9 cellular contexts compared by ENCODE assay signal in the genomic region with DNA sequence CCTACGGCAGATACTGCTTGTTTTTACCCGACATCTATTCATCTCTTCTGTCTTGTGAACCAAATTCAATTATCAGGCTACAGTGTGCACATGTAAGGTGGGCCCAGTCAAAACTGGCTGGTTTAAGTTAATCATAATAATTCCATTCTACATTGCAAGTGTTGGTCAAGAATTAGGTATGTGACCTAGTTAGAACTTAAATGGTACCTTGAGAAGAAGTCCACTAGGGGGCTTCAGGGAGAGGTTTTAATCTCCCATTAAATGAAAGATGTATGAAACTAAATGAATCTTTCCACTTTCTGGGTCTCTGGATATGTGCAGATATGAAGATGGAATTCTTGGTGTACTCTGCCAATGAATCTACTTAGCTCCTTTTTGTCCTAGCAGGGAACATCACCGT.
A peak's percentile ranks its signal among the peaks of the same experiment; 100 is the strongest.
DNase-seq lines count a peak whose midpoint lies in the region; ATAC-seq, FAIRE-seq and TF ChIP-seq lines count a peak whose summit lies in the region.
"Had no signal": no experiment of that assay in that cellular context is flagged by ENCODE, and none has a peak within 500 bp of the region (broad histone marks: within the 10 kb centered on the region; RNA-seq: fewer than 3 reads in every experiment).

No MANE protein-coding gene starts in this region.

- H3K79me2 ChIP-seq in SK-N-SH (ENCODE audit: insufficient read depth): peaks cover 8% of the 10 kb centered on the region; the same call in 1 of the 2 replicates

- H3K9me2 ChIP-seq in SK-N-SH: no peaks in the 10 kb centered on the region

- 90% methylated on average over 3 of the region's 3 CpGs for WGBS in SK-N-SH (ENCODE audit: low lambda C conversion rate)

- H3K36me3 Mint-ChIP-seq in activated CD4-positive, alpha-beta T cell treated with anti-CD3 and anti-CD28 coated beads, Interleukin-2, amount 10 ng/mL, durations not matched to agents 7 days and 5 days (ENCODE audit: low read depth): no peaks in the 10 kb centered on the region
- no peaks in the 10 kb centered on the region for H3K36me3 Mint-ChIP-seq in CD8-positive, alpha-beta memory T cell
- H3K36me3 Mint-ChIP-seq: stimulated activated naive B cell treated with anti-CD40 and anti-IgM and Interleukin-4, amounts not matched to agents 10 μg/mL and 1 μg/mL and 100 μg/mL, for 72 hours had no signal

- H3K27ac Mint-ChIP-seq in activated CD4-positive, alpha-beta T cell treated with anti-CD3 and anti-CD28 coated beads, Interleukin-2, amount 10 ng/mL, durations not matched to agents 7 days and 5 days: no peak overlapping the region
- no peak overlapping the region for H3K27ac Mint-ChIP-seq in CD8-positive, alpha-beta memory T cell
- H3K27ac Mint-ChIP-seq: stimulated activated naive B cell treated with anti-CD40 and anti-IgM and Interleukin-4, amounts not matched to agents 10 μg/mL and 1 μg/mL and 100 μg/mL, for 72 hours had no signal

- H3K9me3 Mint-ChIP-seq in activated CD4-positive, alpha-beta T cell treated with anti-CD3 and anti-CD28 coated beads, Interleukin-2, amount 10 ng/mL, durations not matched to agents 7 days and 5 days: no peaks in the 10 kb centered on the region
- H3K9me3 Mint-ChIP-seq in CD8-positive, alpha-beta memory T cell: no peaks in the 10 kb centered on the region
- H3K9me3 Mint-ChIP-seq: stimulated activated naive B cell treated with anti-CD40 and anti-IgM and Interleukin-4, amounts not matched to agents 10 μg/mL and 1 μg/mL and 100 μg/mL, for 72 hours had no signal

- H3K36me3 ChIP-seq in SK-N-SH (replicated peaks in 1 of 2; ENCODE audit: control insufficient read depth in 1 of 2, insufficient read depth in 2 of 2, low read length in 1 of 2): peaks cover 21 to 32% of the 10 kb centered on the region in 2 experiments
- H3K36me3 ChIP-seq in CD8-positive, alpha-beta memory T cell (ENCODE audit: insufficient read depth, low read length): no peaks in the 10 kb centered on the region

- no peak overlapping the region for H3K27ac ChIP-seq in SK-N-SH (ENCODE audit: low read depth in 2 of 2, low read length in 1 of 2)
- H3K27ac ChIP-seq in CD8-positive, alpha-beta memory T cell (ENCODE audit: low read depth, low read length): no peak overlapping the region

- H3K4me2 ChIP-seq in SK-N-SH: no peak overlapping the region

- POLR2A ChIA-PET in SK-N-SH (lab: Yijun Ruan, JAX): no interaction called here
- POLR2A ChIA-PET in activated CD4-positive, alpha-beta T cell treated with anti-CD3 and anti-CD28 coated beads, Interleukin-2, amount 10 ng/mL, durations not matched to agents 7 days and 5 days (lab: Charles Lee): no interaction called here
- POLR2A ChIA-PET in CD8-positive, alpha-beta memory T cell (lab: Charles Lee): no interaction called here

- TF ChIP-seq CTCF in GM12875 (IDR thresholded peaks at IDR 0.05; ENCODE audit: borderline replicate concordance, insufficient read depth, low read depth, low read length) (peak; percentile 14; the same call in 1 of the 2 replicates), SK-N-SH (IDR thresholded peaks at IDR 0.05) (peak; percentile 62)

- ATAC-seq in left ventricle myocardium superior (peak; percentile 28), GM18520 (IDR thresholded peaks at IDR 0.05; ENCODE audit: unreplicated experiment) (no peak), HG03025 (IDR thresholded peaks at IDR 0.05; ENCODE audit: low FRiP score, unreplicated experiment) (no peak)

- H3K4me1 ChIP-seq in SK-N-SH (ENCODE audit: control insufficient read depth in 1 of 2, insufficient read depth in 2 of 2, low read depth in 1 of 2, low read length in 1 of 2): no peaks in the 10 kb centered on the region; a peak in 1 of 4 replicates
- H3K4me1 ChIP-seq in CD8-positive, alpha-beta memory T cell (ENCODE audit: insufficient read depth, low read length): no peaks in the 10 kb centered on the region

- peak; percentile 34 for DNase-seq in SK-N-SH
- DNase-seq in left ventricle myocardium superior: no peak
- no peak for DNase-seq in activated CD4-positive, alpha-beta T cell treated with anti-CD3 and anti-CD28 coated beads, Interleukin-2, amount 10 ng/mL, durations not matched to agents 7 days and 5 days
- no peak for DNase-seq in CD8-positive, alpha-beta memory T cell
- DNase-seq: stimulated activated naive B cell treated with anti-CD40 and anti-IgM and Interleukin-4, amounts not matched to agents 10 μg/mL and 1 μg/mL and 100 μg/mL, for 72 hours had no signal

- CTCF ChIA-PET in SK-N-SH (lab: Yijun Ruan, JAX): interaction anchor here (1.0 to 1.7 kb wide), 3 partner anchors 8 to 12 kb away, joined by 3 to 5 read pairs (median 4); no protein-coding TSS in a partner anchor
- CTCF ChIA-PET in activated CD4-positive, alpha-beta T cell treated with anti-CD3 and anti-CD28 coated beads, Interleukin-2, amount 10 ng/mL, durations not matched to agents 7 days and 5 days (lab: Charles Lee): no interaction called here
- CTCF ChIA-PET in CD8-positive, alpha-beta memory T cell (lab: Charles Lee): no interaction called here

- FAIRE-seq in A204.1 (lab: Jason Lieb, UNC): peak; percentile 39

- H3K4me3 ChIP-seq in GM12875 (ENCODE audit: low read depth, low read length) (no peak overlapping the region), SK-N-SH (ENCODE audit: low read depth in 2 of 2, low read length in 1 of 2) (no peak overlapping the region)
- no peak overlapping the region for H3K4me3 ChIP-seq in CD8-positive, alpha-beta memory T cell (ENCODE audit: low read length)

- H3K9me3 ChIP-seq in SK-N-SH: no peaks in the 10 kb centered on the region
- H3K9me3 ChIP-seq in CD8-positive, alpha-beta memory T cell (ENCODE audit: low read length): no peaks in the 10 kb centered on the region

- H2AFZ ChIP-seq in SK-N-SH (ENCODE audit: low read depth): no peak overlapping the region

- no peaks in the 10 kb centered on the region for H3F3A ChIP-seq in SK-N-SH (replicated peaks; ENCODE audit: insufficient read depth)

- no peak for TF ChIP-seq EP300 in SK-N-SH (IDR thresholded peaks at IDR 0.05; ENCODE audit: borderline replicate concordance in 1 of 2, low read depth in 1 of 2, low read length in 1 of 2)

- no peaks in the 10 kb centered on the region for H3K4me1 Mint-ChIP-seq in activated CD4-positive, alpha-beta T cell treated with anti-CD3 and anti-CD28 coated beads, Interleukin-2, amount 10 ng/mL, durations not matched to agents 7 days and 5 days
- no peaks in the 10 kb centered on the region for H3K4me1 Mint-ChIP-seq in CD8-positive, alpha-beta memory T cell
- H3K4me1 Mint-ChIP-seq: stimulated activated naive B cell treated with anti-CD40 and anti-IgM and Interleukin-4, amounts not matched to agents 10 μg/mL and 1 μg/mL and 100 μg/mL, for 72 hours had no signal

- H3K27me3 ChIP-seq in SK-N-SH (ENCODE audit: insufficient read depth): no peaks in the 10 kb centered on the region
- H3K27me3 ChIP-seq in CD8-positive, alpha-beta memory T cell (ENCODE audit: insufficient read depth, low read length, poor library complexity, severe bottlenecking): no peaks in the 10 kb centered on the region

- no peak overlapping the region for H3K9ac ChIP-seq in SK-N-SH

- peak; percentile 45 for TF ChIP-seq RAD21 in SK-N-SH (IDR thresholded peaks at IDR 0.05; ENCODE audit: low read length)

- intact Hi-C loops in left ventricle myocardium superior (cut with micrococcal nuclease): loop anchor here (5.0 kb wide), 1 partner anchor 306 kb away; no protein-coding TSS in a partner anchor

- no peak overlapping the region for H3K4me3 Mint-ChIP-seq in activated CD4-positive, alpha-beta T cell treated with anti-CD3 and anti-CD28 coated beads, Interleukin-2, amount 10 ng/mL, durations not matched to agents 7 days and 5 days
- no peak overlapping the region for H3K4me3 Mint-ChIP-seq in CD8-positive, alpha-beta memory T cell
- H3K4me3 Mint-ChIP-seq: stimulated activated naive B cell treated with anti-CD40 and anti-IgM and Interleukin-4, amounts not matched to agents 10 μg/mL and 1 μg/mL and 100 μg/mL, for 72 hours had no signal

- no peaks in the 10 kb centered on the region for H3K27me3 Mint-ChIP-seq in activated CD4-positive, alpha-beta T cell treated with anti-CD3 and anti-CD28 coated beads, Interleukin-2, amount 10 ng/mL, durations not matched to agents 7 days and 5 days
- peaks cover 6 to 14% of the 10 kb centered on the region in 2 donors for H3K27me3 Mint-ChIP-seq in CD8-positive, alpha-beta memory T cell

- no peaks in the 10 kb centered on the region for H4K20me1 ChIP-seq in SK-N-SH (ENCODE audit: insufficient read depth)

TF ChIP-seq in SK-N-SH, 30 proteins besides CTCF, POLR2A, EP300 and RAD21:
- TF ChIP-seq SMC3 (IDR thresholded peaks at IDR 0.05; ENCODE audit: low read depth, low read length) (peak; percentile 25; the same call in 1 of the 2 replicates), EZH2phosphoT487 (IDR thresholded peaks at IDR 0.05; ENCODE audit: borderline replicate concordance, low read depth) (no peak)
TF ChIP-seq in SK-N-SH: peak in this region for 1.
